Comparison of ENCODE assay signal across 25 cellular contexts in the genomic region with DNA sequence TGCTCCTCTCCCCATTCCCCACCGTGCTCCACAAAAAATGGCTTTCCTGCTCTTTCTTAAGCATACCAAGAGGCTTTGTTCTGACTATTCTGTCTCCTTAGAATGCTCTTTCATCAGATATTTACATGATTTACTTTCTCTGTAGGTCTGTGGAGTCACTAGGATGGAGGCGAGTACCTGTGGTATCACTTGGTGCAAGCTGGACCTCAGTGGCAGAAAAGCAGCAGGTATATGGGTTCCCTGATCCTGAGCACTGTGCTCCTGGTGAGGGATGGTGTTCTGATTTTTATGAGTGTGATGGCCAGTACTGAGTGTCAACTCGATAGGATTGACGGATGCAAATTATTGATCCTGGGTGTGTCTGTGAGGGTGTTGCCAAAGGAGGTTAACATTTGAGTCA. TPM values are rescaled to one million over a fixed set of nuclear protein-coding genes. Genes with fewer than 3 reads are reported as not detected.
"Had no signal": no experiment of that assay in that cellular context is flagged by ENCODE, and none has a peak within 500 bp of the region (broad histone marks: within the 10 kb centered on the region; RNA-seq: fewer than 3 reads in every experiment).

No MANE protein-coding gene starts in this region.

- H3K36me3 Mint-ChIP-seq: naive thymus-derived CD4-positive, alpha-beta T cell; stimulated activated naive B cell treated with anti-CD40 and anti-IgM and Interleukin-4, amounts not matched to agents 10 μg/mL and 1 μg/mL and 100 μg/mL, for 72 hours had no signal

- H3K27ac ChIP-seq: epithelial cell of prostate, esophagus muscularis mucosa, gastrocnemius medialis, heart right ventricle, neutrophil, psoas muscle, right lobe of liver had no signal

- H3K4me1 Mint-ChIP-seq: naive thymus-derived CD4-positive, alpha-beta T cell; nephron progenitor cell; stimulated activated naive B cell treated with anti-CD40 and anti-IgM and Interleukin-4, amounts not matched to agents 10 μg/mL and 1 μg/mL and 100 μg/mL, for 72 hours had no signal

- H3K4me3 Mint-ChIP-seq: dendritic cell treated with granulocyte-macrophage colony-stimulating factor and Interleukin-4, amounts not matched to agents 40 ng/mL and 50 ng/mL, for 4 days; effector memory CD8-positive, alpha-beta T cell; naive thymus-derived CD4-positive, alpha-beta T cell; nephron progenitor cell; stimulated activated naive B cell treated with anti-CD40 and anti-IgM and Interleukin-4, amounts not matched to agents 10 μg/mL and 1 μg/mL and 100 μg/mL, for 72 hours had no signal

- H3K27ac Mint-ChIP-seq: dendritic cell treated with granulocyte-macrophage colony-stimulating factor and Interleukin-4, amounts not matched to agents 40 ng/mL and 50 ng/mL, for 4 days; effector memory CD8-positive, alpha-beta T cell; naive thymus-derived CD4-positive, alpha-beta T cell; nephron progenitor cell; stimulated activated naive B cell treated with anti-CD40 and anti-IgM and Interleukin-4, amounts not matched to agents 10 μg/mL and 1 μg/mL and 100 μg/mL, for 72 hours had no signal

- ATAC-seq: effector memory CD8-positive, alpha-beta T cell; gastrocnemius medialis; heart right ventricle; left lobe of liver; naive thymus-derived CD4-positive, alpha-beta T cell; psoas muscle; right lobe of liver; stimulated activated naive B cell treated with anti-CD40 and anti-IgM and Interleukin-4, amounts not matched to agents 10 μg/mL and 1 μg/mL and 100 μg/mL, for 72 hours had no signal

- H3K4me3 ChIP-seq: esophagus muscularis mucosa, gastrocnemius medialis, heart right ventricle, psoas muscle, right lobe of liver had no signal

- DNase-seq: effector memory CD8-positive, alpha-beta T cell; gastrocnemius medialis; heart right ventricle; hypothalamus; islet precursor cell; mammary epithelial cell; nephron progenitor cell; psoas muscle; retina; right lobe of liver; stimulated activated CD4-positive, alpha-beta T cell treated with anti-CD3 and anti-CD28 coated beads, Interleukin-4, amount 100 ng/mL, for 1 hour; stimulated activated CD8-positive, alpha-beta memory T cell treated with anti-CD3 and anti-CD28 coated beads, Interleukin-4, amount 100 ng/mL, for 48 hours; stimulated activated naive B cell treated with anti-CD40 and anti-IgM and Interleukin-4, amounts not matched to agents 10 μg/mL and 1 μg/mL and 100 μg/mL, for 72 hours; trophoblast cell had no signal

- H3K4me1 ChIP-seq: esophagus muscularis mucosa, gastrocnemius medialis, psoas muscle, right lobe of liver had no signal

- H3K9me3 Mint-ChIP-seq: dendritic cell treated with granulocyte-macrophage colony-stimulating factor and Interleukin-4, amounts not matched to agents 40 ng/mL and 50 ng/mL, for 4 days; nephron progenitor cell had no signal

- H3K27me3 ChIP-seq: esophagus muscularis mucosa, gastrocnemius medialis, heart right ventricle, neutrophil, right lobe of liver had no signal

- H3K36me3 ChIP-seq: esophagus muscularis mucosa, gastrocnemius medialis, heart right ventricle, neutrophil, right lobe of liver had no signal

- H3K9me3 ChIP-seq: esophagus muscularis mucosa, gastrocnemius medialis, heart right ventricle, neutrophil, psoas muscle, right lobe of liver had no signal

- H3K27me3 Mint-ChIP-seq: dendritic cell treated with granulocyte-macrophage colony-stimulating factor and Interleukin-4, amounts not matched to agents 40 ng/mL and 50 ng/mL, for 4 days; effector memory CD8-positive, alpha-beta T cell had no signal

RNA-seq across cellular contexts. Expression of gene C1orf87, which starts 10.0 kb away (rescaled TPM):
- total RNA-seq: esophagus muscularis mucosa; fibroblast of villous mesenchyme; gastrocnemius medialis; heart right ventricle; left lobe of liver; mammary epithelial cell; mesenteric fat pad; mononuclear cell; naive thymus-derived CD4-positive, alpha-beta T cell; osteoblast; psoas muscle; right lobe of liver; urinary bladder had no signal
